ENCODE assay signal across 1 cellular context in genomic region chr6:11537229-11538048, GRCh38.
A peak's percentile ranks its signal among the peaks of the same experiment; 100 is the strongest.
TF ChIP-seq lines count a peak whose summit lies in the region.

TSS of gene TMEM170B (plus strand) at chr6:11537749. CDS start at chr6:11538278, 529 bp downstream.

TF ChIP-seq in HepG2, 621 proteins besides CTCF, POLR2A, EP300 and RAD21 (continued from another document and continues in another):
- peak; percentile 46 for TF ChIP-seq ZNF18 (CRISPR knock-in tag; IDR thresholded peaks at IDR 0.05; ENCODE audit: insufficient replicate concordance)
- TF ChIP-seq ZNF256 (CRISPR knock-in tag; conservative IDR thresholded peaks at IDR 0.05), result no peak
- TF ChIP-seq, protein P1, sequence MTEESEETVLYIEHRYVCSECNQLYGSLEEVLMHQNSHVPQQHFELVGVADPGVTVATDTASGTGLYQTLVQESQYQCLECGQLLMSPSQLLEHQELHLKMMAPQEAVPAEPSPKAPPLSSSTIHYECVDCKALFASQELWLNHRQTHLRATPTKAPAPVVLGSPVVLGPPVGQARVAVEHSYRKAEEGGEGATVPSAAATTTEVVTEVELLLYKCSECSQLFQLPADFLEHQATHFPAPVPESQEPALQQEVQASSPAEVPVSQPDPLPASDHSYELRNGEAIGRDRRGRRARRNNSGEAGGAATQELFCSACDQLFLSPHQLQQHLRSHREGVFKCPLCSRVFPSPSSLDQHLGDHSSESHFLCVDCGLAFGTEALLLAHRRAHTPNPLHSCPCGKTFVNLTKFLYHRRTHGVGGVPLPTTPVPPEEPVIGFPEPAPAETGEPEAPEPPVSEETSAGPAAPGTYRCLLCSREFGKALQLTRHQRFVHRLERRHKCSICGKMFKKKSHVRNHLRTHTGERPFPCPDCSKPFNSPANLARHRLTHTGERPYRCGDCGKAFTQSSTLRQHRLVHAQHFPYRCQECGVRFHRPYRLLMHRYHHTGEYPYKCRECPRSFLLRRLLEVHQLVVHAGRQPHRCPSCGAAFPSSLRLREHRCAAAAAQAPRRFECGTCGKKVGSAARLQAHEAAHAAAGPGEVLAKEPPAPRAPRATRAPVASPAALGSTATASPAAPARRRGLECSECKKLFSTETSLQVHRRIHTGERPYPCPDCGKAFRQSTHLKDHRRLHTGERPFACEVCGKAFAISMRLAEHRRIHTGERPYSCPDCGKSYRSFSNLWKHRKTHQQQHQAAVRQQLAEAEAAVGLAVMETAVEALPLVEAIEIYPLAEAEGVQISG (CRISPR knock-in tag; IDR thresholded peaks at IDR 0.05), result peak; percentile 58
- TF ChIP-seq TEAD3 (CRISPR knock-in tag; optimal IDR thresholded peaks at IDR 0.05; ENCODE audit: borderline replicate concordance), result no peak
- TF ChIP-seq ZNF850 (CRISPR knock-in tag; conservative IDR thresholded peaks at IDR 0.05), result no peak
- peak; percentile 19; the same call in 1 of the 2 replicates for TF ChIP-seq CHD2 (IDR thresholded peaks at IDR 0.05; ENCODE audit: low read depth, low read length)
- TF ChIP-seq MEIS2 (CRISPR knock-in tag; IDR thresholded peaks at IDR 0.05), result peak; percentile 84
- TF ChIP-seq ZNF570 (CRISPR knock-in tag; IDR thresholded peaks at IDR 0.05; ENCODE audit: borderline replicate concordance), result no peak
- no peak for TF ChIP-seq TCF7 (IDR thresholded peaks at IDR 0.05; ENCODE audit: low read depth)
- peak; percentile 34; the same call in 1 of the 2 replicates for TF ChIP-seq FOXA3 (CRISPR knock-in tag; IDR thresholded peaks at IDR 0.05)
- no peak for TF ChIP-seq ZNF234 (CRISPR knock-in tag; conservative IDR thresholded peaks at IDR 0.05)
- TF ChIP-seq SOX6 (IDR thresholded peaks at IDR 0.05), result no peak
- TF ChIP-seq SOX6 (CRISPR knock-in tag; IDR thresholded peaks at IDR 0.05), result 0 out of 2 replicates have a peak, but pooled peaks have one; percentile 34
- TF ChIP-seq TRAFD1 (CRISPR knock-in tag; IDR thresholded peaks at IDR 0.05; ENCODE audit: borderline replicate concordance), result no peak
- TF ChIP-seq POLR2G (IDR thresholded peaks at IDR 0.05; ENCODE audit: low read depth, low read length), result peak; percentile 57; the same call in 1 of the 2 replicates
- peak; percentile 72 for TF ChIP-seq E2F1 (CRISPR knock-in tag; IDR thresholded peaks at IDR 0.05)
- no peak; the same call in 1 of the 2 replicates for TF ChIP-seq ZNF678 (CRISPR knock-in tag; IDR thresholded peaks at IDR 0.05)
- TF ChIP-seq ZFP1 (CRISPR knock-in tag; IDR thresholded peaks at IDR 0.05), result no peak
- TF ChIP-seq ZNF652 (CRISPR knock-in tag; IDR thresholded peaks at IDR 0.05; ENCODE audit: borderline replicate concordance, low read depth), result no peak
- TF ChIP-seq ZNF282 (IDR thresholded peaks at IDR 0.05; ENCODE audit: partially characterized antibody), result no peak
- peak; percentile 92; the same call in 1 of the 2 replicates for TF ChIP-seq ZNF790 (CRISPR knock-in tag; IDR thresholded peaks at IDR 0.05; ENCODE audit: borderline replicate concordance)
- no peak for TF ChIP-seq ZNF468 (CRISPR knock-in tag; IDR thresholded peaks at IDR 0.05)
- no peak for TF ChIP-seq PAWR (CRISPR knock-in tag; IDR thresholded peaks at IDR 0.05; ENCODE audit: borderline replicate concordance)
- peak; percentile 83 for TF ChIP-seq HNRNPLL (IDR thresholded peaks at IDR 0.05; ENCODE audit: low read depth, low read length, poor library complexity, severe bottlenecking)
- no peak for TF ChIP-seq ZNF737 (CRISPR knock-in tag; IDR thresholded peaks at IDR 0.05; ENCODE audit: borderline replicate concordance)
- TF ChIP-seq ZNF414 (CRISPR knock-in tag; IDR thresholded peaks at IDR 0.05), result 0 out of 2 replicates have a peak, but pooled peaks have one; percentile 37
- no peak for TF ChIP-seq ZNF609 (CRISPR knock-in tag; IDR thresholded peaks at IDR 0.05; ENCODE audit: borderline replicate concordance)
- TF ChIP-seq ATRX (CRISPR knock-in tag; IDR thresholded peaks at IDR 0.05; ENCODE audit: borderline replicate concordance), result no peak
- TF ChIP-seq ZNF709 (CRISPR knock-in tag; IDR thresholded peaks at IDR 0.05), result peak; percentile 86
- TF ChIP-seq E2F2 (CRISPR knock-in tag; IDR thresholded peaks at IDR 0.05; ENCODE audit: borderline replicate concordance), result no peak
- no peak for TF ChIP-seq CENPX (CRISPR knock-in tag; IDR thresholded peaks at IDR 0.05)
- no peak for TF ChIP-seq ZBTB42 (CRISPR knock-in tag; IDR thresholded peaks at IDR 0.05)
- peak; percentile 92 for TF ChIP-seq RFXAP (CRISPR knock-in tag; IDR thresholded peaks at IDR 0.05; ENCODE audit: borderline replicate concordance)
- peak; percentile 78 for TF ChIP-seq RFXANK (CRISPR knock-in tag; IDR thresholded peaks at IDR 0.05)
- no peak for TF ChIP-seq JUNB (CRISPR knock-in tag; IDR thresholded peaks at IDR 0.05; ENCODE audit: borderline replicate concordance)
- TF ChIP-seq, protein P2, sequence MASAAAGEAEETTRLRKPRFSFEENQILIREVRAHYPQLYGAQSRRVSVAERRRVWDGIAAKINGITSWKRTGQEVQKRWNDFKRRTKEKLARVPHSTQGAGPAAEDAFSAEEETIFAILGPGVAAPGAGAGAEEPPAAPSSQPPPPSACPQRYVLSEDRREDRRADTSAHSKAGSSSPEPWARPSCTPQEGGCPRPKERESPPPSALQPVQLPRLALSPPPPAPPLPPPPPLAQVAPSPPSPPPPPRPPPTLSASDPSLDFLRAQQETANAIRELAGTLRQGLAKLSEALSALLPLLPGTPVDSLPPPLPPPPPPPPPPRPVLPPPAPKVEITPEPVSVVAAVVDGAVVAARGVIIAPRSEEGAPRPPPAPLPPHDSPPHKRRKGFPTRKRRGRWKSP (CRISPR knock-in tag; IDR thresholded peaks at IDR 0.05), result 0 out of 2 replicates have a peak, but pooled peaks have one; percentile 55
- peak; percentile 79 for TF ChIP-seq HOXA5 (CRISPR knock-in tag; IDR thresholded peaks at IDR 0.05)
- no peak for TF ChIP-seq RFX1 (IDR thresholded peaks at IDR 0.05)
- no peak for TF ChIP-seq JARID2 (CRISPR knock-in tag; IDR thresholded peaks at IDR 0.05; ENCODE audit: insufficient replicate concordance)
- TF ChIP-seq, protein P3, sequence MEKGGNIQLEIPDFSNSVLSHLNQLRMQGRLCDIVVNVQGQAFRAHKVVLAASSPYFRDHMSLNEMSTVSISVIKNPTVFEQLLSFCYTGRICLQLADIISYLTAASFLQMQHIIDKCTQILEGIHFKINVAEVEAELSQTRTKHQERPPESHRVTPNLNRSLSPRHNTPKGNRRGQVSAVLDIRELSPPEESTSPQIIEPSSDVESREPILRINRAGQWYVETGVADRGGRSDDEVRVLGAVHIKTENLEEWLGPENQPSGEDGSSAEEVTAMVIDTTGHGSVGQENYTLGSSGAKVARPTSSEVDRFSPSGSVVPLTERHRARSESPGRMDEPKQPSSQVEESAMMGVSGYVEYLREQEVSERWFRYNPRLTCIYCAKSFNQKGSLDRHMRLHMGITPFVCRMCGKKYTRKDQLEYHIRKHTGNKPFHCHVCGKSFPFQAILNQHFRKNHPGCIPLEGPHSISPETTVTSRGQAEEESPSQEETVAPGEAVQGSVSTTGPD (CRISPR knock-in tag; IDR thresholded peaks at IDR 0.05), result no peak
- TF ChIP-seq ZNF674 (CRISPR knock-in tag; IDR thresholded peaks at IDR 0.05; ENCODE audit: low read depth), result no peak
- no peak for TF ChIP-seq SMAD3 (CRISPR knock-in tag; IDR thresholded peaks at IDR 0.05)
- peak; percentile 95 for TF ChIP-seq TFDP1 (CRISPR knock-in tag; IDR thresholded peaks at IDR 0.05; ENCODE audit: borderline replicate concordance)
- TF ChIP-seq, protein P4, sequence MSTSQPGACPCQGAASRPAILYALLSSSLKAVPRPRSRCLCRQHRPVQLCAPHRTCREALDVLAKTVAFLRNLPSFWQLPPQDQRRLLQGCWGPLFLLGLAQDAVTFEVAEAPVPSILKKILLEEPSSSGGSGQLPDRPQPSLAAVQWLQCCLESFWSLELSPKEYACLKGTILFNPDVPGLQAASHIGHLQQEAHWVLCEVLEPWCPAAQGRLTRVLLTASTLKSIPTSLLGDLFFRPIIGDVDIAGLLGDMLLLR (CRISPR knock-in tag; IDR thresholded peaks at IDR 0.05), result peak; percentile 52; the same call in 1 of the 2 replicates
